Comparison of ENCODE assay signal across 13 cellular contexts in the genomic region with DNA sequence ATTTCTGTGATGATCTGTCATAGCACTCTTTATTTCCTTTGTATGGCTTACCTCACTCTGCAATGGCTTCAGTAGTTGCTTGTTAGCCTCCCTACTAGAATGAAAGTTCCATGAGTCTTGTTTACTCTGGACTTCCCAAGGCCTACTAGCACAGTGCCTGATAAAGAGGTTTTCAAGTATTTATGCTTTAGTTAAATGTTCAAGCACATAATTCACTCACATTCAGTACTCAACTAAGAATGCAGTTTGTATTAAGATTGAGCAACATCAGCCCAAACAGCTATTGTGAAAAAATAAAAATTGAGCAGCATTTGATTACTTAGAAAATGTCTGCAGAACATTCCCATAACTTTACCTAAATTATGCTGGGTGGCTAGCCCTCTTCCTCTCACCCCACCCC.
DNase-seq lines count a peak whose midpoint lies in the region; ATAC-seq and TF ChIP-seq lines count a peak whose summit lies in the region.
"Had no signal": no experiment of that assay in that cellular context is flagged by ENCODE, and none has a peak within 500 bp of the region (broad histone marks: within the 10 kb centered on the region; RNA-seq: fewer than 3 reads in every experiment).

No MANE protein-coding gene starts in this region.

- no peak for TF ChIP-seq CTCF in fibroblast of pulmonary artery (IDR thresholded peaks at IDR 0.05; ENCODE audit: low read length, missing control alignments)

- no peak overlapping the region for H3K4me3 Mint-ChIP-seq in activated naive CD4-positive, alpha-beta T cell treated with anti-CD3 and anti-CD28 coated beads, Interleukin-2, amount 10 ng/mL, durations not matched to agents 7 days and 5 days
- no peak overlapping the region for H3K4me3 Mint-ChIP-seq in activated CD4-positive, alpha-beta memory T cell treated with anti-CD3 and anti-CD28 coated beads, Interleukin-2, amount 10 ng/mL, durations not matched to agents 7 days and 5 days
- no peak overlapping the region for H3K4me3 Mint-ChIP-seq in stimulated activated effector memory CD8-positive, alpha-beta T cell treated with anti-CD3 and anti-CD28 coated beads, Interleukin-12 subunit alpha, Interleukin-12 subunit beta, amount 100 ng/mL, for 72 hours
- H3K4me3 Mint-ChIP-seq: type B pancreatic cell had no signal

- H3K4me1 Mint-ChIP-seq in activated naive CD4-positive, alpha-beta T cell treated with anti-CD3 and anti-CD28 coated beads, Interleukin-2, amount 10 ng/mL, durations not matched to agents 7 days and 5 days: peaks cover 61% of the 10 kb centered on the region
- peaks cover 31% of the 10 kb centered on the region for H3K4me1 Mint-ChIP-seq in activated CD4-positive, alpha-beta memory T cell treated with anti-CD3 and anti-CD28 coated beads, Interleukin-2, amount 10 ng/mL, durations not matched to agents 7 days and 5 days
- H3K4me1 Mint-ChIP-seq in stimulated activated effector memory CD8-positive, alpha-beta T cell treated with anti-CD3 and anti-CD28 coated beads, Interleukin-12 subunit alpha, Interleukin-12 subunit beta, amount 100 ng/mL, for 72 hours: peaks cover 44% of the 10 kb centered on the region

- H3K4me3 ChIP-seq in fibroblast of pulmonary artery (replicated peaks; ENCODE audit: low read depth, low read length): no peak overlapping the region

- no peak for DNase-seq in activated naive CD4-positive, alpha-beta T cell treated with anti-CD3 and anti-CD28 coated beads, Interleukin-2, amount 10 ng/mL, durations not matched to agents 7 days and 5 days
- DNase-seq in activated naive CD4-positive, alpha-beta T cell treated with anti-CD3 and anti-CD28 coated beads, Interleukin-2, amount 50 U/mL, for 16 hours: no peak
- no peak for DNase-seq in activated CD4-positive, alpha-beta memory T cell treated with anti-CD3 and anti-CD28 coated beads, Interleukin-2, amount 10 ng/mL, durations not matched to agents 7 days and 5 days
- peak; percentile 61 for DNase-seq in fibroblast of pulmonary artery (ENCODE audit: low read depth)
- DNase-seq in stimulated activated effector memory CD8-positive, alpha-beta T cell treated with anti-CD3 and anti-CD28 coated beads, Interleukin-12 subunit alpha, Interleukin-12 subunit beta, amount 100 ng/mL, for 72 hours (ENCODE audit: low spot score in 2 of 2): no peak
- DNase-seq in HuH-7.5 (ENCODE audit: low spot score): no peak
- DNase-seq: activated CD4-positive, alpha-beta T cell treated with anti-CD3 and anti-CD28 coated beads, Interleukin-2, amount 50 U/mL, for 4 hours; amygdala; NCI-H2029 treated with DMSO at 0.1 percent for 48 hours; SW 1271 had no signal

- POLR2A ChIA-PET in activated CD4-positive, alpha-beta memory T cell treated with anti-CD3 and anti-CD28 coated beads, Interleukin-2, amount 10 ng/mL, durations not matched to agents 7 days and 5 days (lab: Charles Lee): no interaction called here

- H3K9me3 Mint-ChIP-seq in activated naive CD4-positive, alpha-beta T cell treated with anti-CD3 and anti-CD28 coated beads, Interleukin-2, amount 10 ng/mL, durations not matched to agents 7 days and 5 days: peaks cover 5% of the 10 kb centered on the region
- H3K9me3 Mint-ChIP-seq in activated CD4-positive, alpha-beta memory T cell treated with anti-CD3 and anti-CD28 coated beads, Interleukin-2, amount 10 ng/mL, durations not matched to agents 7 days and 5 days: peaks cover 6% of the 10 kb centered on the region
- peaks cover 3% of the 10 kb centered on the region for H3K9me3 Mint-ChIP-seq in stimulated activated effector memory CD8-positive, alpha-beta T cell treated with anti-CD3 and anti-CD28 coated beads, Interleukin-12 subunit alpha, Interleukin-12 subunit beta, amount 100 ng/mL, for 72 hours
- H3K9me3 Mint-ChIP-seq: type B pancreatic cell had no signal

- CTCF ChIA-PET in activated naive CD4-positive, alpha-beta T cell treated with anti-CD3 and anti-CD28 coated beads, Interleukin-2, amount 10 ng/mL, durations not matched to agents 7 days and 5 days (lab: Charles Lee): interaction anchor here (1.2 kb wide), 1 partner anchor 20 kb away, joined by 3 read pairs; no protein-coding TSS in a partner anchor
- CTCF ChIA-PET in activated CD4-positive, alpha-beta memory T cell treated with anti-CD3 and anti-CD28 coated beads, Interleukin-2, amount 10 ng/mL, durations not matched to agents 7 days and 5 days (lab: Charles Lee): no interaction called here

- H3K36me3 Mint-ChIP-seq in activated naive CD4-positive, alpha-beta T cell treated with anti-CD3 and anti-CD28 coated beads, Interleukin-2, amount 10 ng/mL, durations not matched to agents 7 days and 5 days: peaks cover 85% of the 10 kb centered on the region
- H3K36me3 Mint-ChIP-seq in activated CD4-positive, alpha-beta memory T cell treated with anti-CD3 and anti-CD28 coated beads, Interleukin-2, amount 10 ng/mL, durations not matched to agents 7 days and 5 days (ENCODE audit: low read depth): peaks cover 57% of the 10 kb centered on the region
- H3K36me3 Mint-ChIP-seq in stimulated activated effector memory CD8-positive, alpha-beta T cell treated with anti-CD3 and anti-CD28 coated beads, Interleukin-12 subunit alpha, Interleukin-12 subunit beta, amount 100 ng/mL, for 72 hours: peaks cover 61% of the 10 kb centered on the region
- H3K36me3 Mint-ChIP-seq: type B pancreatic cell had no signal

- H3K27me3 Mint-ChIP-seq in activated naive CD4-positive, alpha-beta T cell treated with anti-CD3 and anti-CD28 coated beads, Interleukin-2, amount 10 ng/mL, durations not matched to agents 7 days and 5 days: no peaks in the 10 kb centered on the region
- H3K27me3 Mint-ChIP-seq in activated CD4-positive, alpha-beta memory T cell treated with anti-CD3 and anti-CD28 coated beads, Interleukin-2, amount 10 ng/mL, durations not matched to agents 7 days and 5 days: no peaks in the 10 kb centered on the region
- H3K27me3 Mint-ChIP-seq: type B pancreatic cell had no signal

- H3K27ac Mint-ChIP-seq in activated naive CD4-positive, alpha-beta T cell treated with anti-CD3 and anti-CD28 coated beads, Interleukin-2, amount 10 ng/mL, durations not matched to agents 7 days and 5 days: peak overlapping the region; percentile 71
- peak overlapping the region; percentile 17 for H3K27ac Mint-ChIP-seq in activated CD4-positive, alpha-beta memory T cell treated with anti-CD3 and anti-CD28 coated beads, Interleukin-2, amount 10 ng/mL, durations not matched to agents 7 days and 5 days
- H3K27ac Mint-ChIP-seq in stimulated activated effector memory CD8-positive, alpha-beta T cell treated with anti-CD3 and anti-CD28 coated beads, Interleukin-12 subunit alpha, Interleukin-12 subunit beta, amount 100 ng/mL, for 72 hours: peak overlapping the region; percentile 9
- H3K27ac Mint-ChIP-seq: type B pancreatic cell had no signal

- ATAC-seq in stimulated activated effector memory CD8-positive, alpha-beta T cell treated with anti-CD3 and anti-CD28 coated beads, Interleukin-12 subunit alpha, Interleukin-12 subunit beta, amount 100 ng/mL, for 72 hours: no peak
- no peak for ATAC-seq in GM21825 (IDR thresholded peaks at IDR 0.05; ENCODE audit: unreplicated experiment)
- no peak for ATAC-seq in HG03280 (IDR thresholded peaks at IDR 0.05; ENCODE audit: unreplicated experiment)

Comparison
In these comparisons a context has a peak if more than half of its experiments do, and no peak if none do; other contexts are left out.
1. H3K27ac Mint-ChIP-seq: peak in every context shown above with its lines; median percentile 71 in activated naive CD4-positive, alpha-beta T cell treated with anti-CD3 and anti-CD28 coated beads, Interleukin-2, amount 10 ng/mL, durations not matched to agents 7 days and 5 days; 17 in activated CD4-positive, alpha-beta memory T cell treated with anti-CD3 and anti-CD28 coated beads, Interleukin-2, amount 10 ng/mL, durations not matched to agents 7 days and 5 days; 9 in stimulated activated effector memory CD8-positive, alpha-beta T cell treated with anti-CD3 and anti-CD28 coated beads, Interleukin-12 subunit alpha, Interleukin-12 subunit beta, amount 100 ng/mL, for 72 hours.